17 cellular contexts compared by ENCODE assay signal in genomic region chr4:41061482-41062185, GRCh38.
DNase-seq lines count a peak whose midpoint lies in the region; ATAC-seq and TF ChIP-seq lines count a peak whose summit lies in the region.
"Had no signal": no experiment of that assay in that cellular context is flagged by ENCODE, and none has a peak within 500 bp of the region (broad histone marks: within the 10 kb centered on the region; RNA-seq: fewer than 3 reads in every experiment).

No MANE protein-coding gene starts in this region.

- TF ChIP-seq CTCF in IMR-90 (conservative IDR thresholded peaks at IDR 0.05; ENCODE audit: low read depth, low read length) (peak; percentile 30), choroid plexus epithelial cell (conservative IDR thresholded peaks at IDR 0.05; ENCODE audit: low read depth, low read length) (peak; percentile 27), thoracic aorta (IDR thresholded peaks at IDR 0.05) (no peak)

- 80% methylated on average over 1 of the region's 5 CpGs; no CpG with 5 or more reads in 1 of the 2 experiments for WGBS in IMR-90 (ENCODE audit: extremely low coverage in 2 of 2, insufficient read length in 1 of 2), 2 experiments

- in situ Hi-C loops in IMR-90 (cut with MboI; ENCODE audit: low sequenced_read_pairs): no loop called here

- BruUV-seq in IMR-90 (replicated peaks; lab: Mats Ljungman, UMichigan): no TSS peak

- peaks cover 18 to 21% of the 10 kb centered on the region in 2 experiments; a peak in 1 of 4 replicates for H3K79me1 ChIP-seq in IMR-90 (ENCODE audit: low read depth in 1 of 2, low read length in 2 of 2)

- peak overlapping the region; percentile 67; the same call in 1 of the 2 replicates for H4K5ac ChIP-seq in IMR-90 (ENCODE audit: low read depth, low read length)

- H3K4me3 ChIP-seq in IMR-90 (ENCODE audit: insufficient read depth, low read depth, low read length) (no peak overlapping the region), choroid plexus epithelial cell (ENCODE audit: low read depth, low read length) (no peak overlapping the region), thoracic aorta (no peak overlapping the region)
- H3K4me3 ChIP-seq: K562, lung, right lobe of liver had no signal

- H3K9me3 ChIP-seq in IMR-90 (ENCODE audit: control insufficient read depth, insufficient read depth, low read length) (no peaks in the 10 kb centered on the region; the same call in 1 of the 2 replicates), thoracic aorta (no peaks in the 10 kb centered on the region)
- H3K9me3 ChIP-seq: right lobe of liver had no signal

- H3K18ac ChIP-seq in IMR-90 (ENCODE audit: low read depth, low read length): peak overlapping the region; percentile 81; the same call in 1 of the 2 replicates

- H2AFZ ChIP-seq in IMR-90 (replicated peaks; ENCODE audit: low read length, poor library complexity): peak overlapping the region; percentile 49

- no peak overlapping the region for H3K56ac ChIP-seq in IMR-90 (ENCODE audit: extremely low read depth, insufficient read depth, low read length)

- no peak overlapping the region for H3K9ac ChIP-seq in IMR-90 (ENCODE audit: low read depth, low read length)

- no peak overlapping the region for H2AK5ac ChIP-seq in IMR-90 (ENCODE audit: low read depth, low read length)

- peak overlapping the region; percentile 28; the same call in 1 of the 2 replicates for H3K23ac ChIP-seq in IMR-90 (ENCODE audit: low read depth, low read length)

- dilution Hi-C loops in IMR-90 (cut with HindIII; ENCODE audit: low sequenced_read_pairs, unreplicated experiment): no loop called here

- peaks cover 5% of the 10 kb centered on the region for H3K9me1 ChIP-seq in IMR-90 (ENCODE audit: insufficient read depth, low read length)

- peak overlapping the region; percentile 31; the same call in 1 of the 2 replicates for H3K4ac ChIP-seq in IMR-90 (ENCODE audit: low read depth, low read length)

- H4K8ac ChIP-seq in IMR-90 (ENCODE audit: low read depth in 2 of 2, low read length in 2 of 2): peak overlapping the region in 1 of 2 experiments; percentile 44; a peak in 2 of 4 replicates

- peak; percentile 52 for DNase-seq in IMR-90
- DNase-seq in choroid plexus epithelial cell (ENCODE audit: low read depth): peak; percentile 63
- peak; percentile 26 to 68 for DNase-seq in lung microvascular endothelial cell (ENCODE audit: low read depth in 2 of 2)
- DNase-seq in thoracic aorta (ENCODE audit: low spot score): no peak
- DNase-seq in GDM1 (lab: John Stamatoyannopoulos, UW): no peak
- DNase-seq: activated CD4-positive, alpha-beta T cell treated with anti-CD3 and anti-CD28 coated beads, Interleukin-2, amount 50 U/mL, for 1 hour; activated T-cell treated with anti-CD3 and anti-CD28 coated beads, Interleukin-2, amount 50 U/mL, for 1 hour; DND-41; NCI-H1092 treated with DMSO at 0.1 percent for 48 hours; NK-92 treated with Interleukin-12 subunit alpha and Interleukin-12 subunit beta, amount 100 ng/mL, for 24 hours; right lobe of liver; stimulated activated CD4-positive, alpha-beta T cell treated with anti-CD3 and anti-CD28 coated beads, Interleukin-4, amount 100 ng/mL, for 4 hours; T1000 had no signal

- H3K4me2 ChIP-seq in IMR-90 (ENCODE audit: low read depth, low read length): 0 out of 2 replicates have a peak overlapping the region, but pooled peaks have one; percentile 25

- H3K27me3 ChIP-seq in IMR-90 (ENCODE audit: control insufficient read depth, insufficient read depth, low read length) (no peaks in the 10 kb centered on the region), thoracic aorta (replicated peaks; ENCODE audit: insufficient read depth) (no peaks in the 10 kb centered on the region)
- H3K27me3 ChIP-seq: right lobe of liver had no signal

- H3K27ac ChIP-seq in IMR-90 (ENCODE audit: insufficient read depth, low read length): peak overlapping the region; percentile 66; the same call in 1 of the 2 replicates
- peak overlapping the region; percentile 42 to 50 for H3K27ac ChIP-seq in thoracic aorta
- H3K27ac ChIP-seq: right lobe of liver had no signal

- POLR2A ChIA-PET in IMR-90 (lab: Charles Lee; ENCODE audit: unreplicated experiment): no interaction called here

- H2BK120ac ChIP-seq in IMR-90 (ENCODE audit: low read depth, low read length): no peak overlapping the region

- no peaks in the 10 kb centered on the region for H4K20me1 ChIP-seq in IMR-90 (ENCODE audit: insufficient read depth, low read length)

- H2BK15ac ChIP-seq in IMR-90 (ENCODE audit: low read depth, low read length): no peak overlapping the region; the same call in 2 of the 3 replicates

- peak overlapping the region; percentile 74 for H3K14ac ChIP-seq in IMR-90 (replicated peaks; ENCODE audit: low read depth, low read length)

- peak overlapping the region; percentile 56 for H2BK5ac ChIP-seq in IMR-90 (ENCODE audit: low read depth, low read length, poor library complexity, severe bottlenecking)

- H4K91ac ChIP-seq in IMR-90 (ENCODE audit: insufficient read depth, low read depth, low read length): peak overlapping the region; percentile 41; the same call in 1 of the 2 replicates

- TF ChIP-seq POLR2A in IMR-90 (IDR thresholded peaks at IDR 0.05; ENCODE audit: low read depth, low read length): no peak

- H2BK20ac ChIP-seq in IMR-90 (ENCODE audit: low read depth, low read length): 0 out of 2 replicates have a peak overlapping the region, but pooled peaks have one; percentile 28

- H3K4me1 ChIP-seq in IMR-90 (ENCODE audit: control insufficient read depth, insufficient read depth, low read length): peaks cover 15% of the 10 kb centered on the region
- peaks cover 28 to 42% of the 10 kb centered on the region in 2 donors for H3K4me1 ChIP-seq in thoracic aorta (ENCODE audit: control insufficient read depth in 1 of 2, low read depth in 2 of 2)
- H3K4me1 ChIP-seq: right lobe of liver had no signal

- ATAC-seq in IMR-90 (ENCODE audit: low read depth) (peak; percentile 83), thoracic aorta (ENCODE audit: insufficient number of reproducible peaks, low FRiP score, low read depth) (no peak), HG03095 (IDR thresholded peaks at IDR 0.05; ENCODE audit: unreplicated experiment) (no peak), HG02798 (IDR thresholded peaks at IDR 0.05; ENCODE audit: poor library complexity, unreplicated experiment) (no peak)
- ATAC-seq: K562, right lobe of liver had no signal

- TF ChIP-seq RAD21 in IMR-90 (IDR thresholded peaks at IDR 0.05; ENCODE audit: low read length): no peak

- H3K36me3 ChIP-seq in IMR-90 (ENCODE audit: control insufficient read depth, insufficient read depth, low read length) (no peaks in the 10 kb centered on the region), thoracic aorta (no peaks in the 10 kb centered on the region)

- H2AK9ac ChIP-seq in IMR-90 (replicated peaks; ENCODE audit: low read depth, low read length, poor library complexity): no peak overlapping the region

- CTCF ChIA-PET in IMR-90 (lab: Yijun Ruan, JAX): interaction anchor here (0.6 kb wide), 1 partner anchor 76 kb away, joined by 3 read pairs; no protein-coding TSS in a partner anchor

- intact Hi-C loops in IMR-90 (cut with micrococcal nuclease): loop anchor here (2.0 kb wide), 1 partner anchor 151 kb away; no protein-coding TSS in a partner anchor

TF ChIP-seq in IMR-90, 13 proteins besides CTCF, POLR2A, EP300 and RAD21:
- TF ChIP-seq NFE2L2 (IDR thresholded peaks at IDR 0.05; ENCODE audit: low read depth, low read length) (no peak), FOS (IDR thresholded peaks at IDR 0.05; ENCODE audit: low read depth, low read length) (no peak), ELK1 (IDR thresholded peaks at IDR 0.05; ENCODE audit: borderline replicate concordance, low read depth, low read length) (no peak), CEBPB (IDR thresholded peaks at IDR 0.05; ENCODE audit: low read depth, low read length) (no peak), BHLHE40 (IDR thresholded peaks at IDR 0.05; ENCODE audit: low read depth, low read length) (no peak), RFX5 (IDR thresholded peaks at IDR 0.05; ENCODE audit: low read depth, low read length) (no peak), MAZ (IDR thresholded peaks at IDR 0.05; ENCODE audit: borderline replicate concordance, low read depth, low read length) (no peak), CHD1 (IDR thresholded peaks at IDR 0.05; ENCODE audit: low read depth, low read length) (no peak), MXI1 (IDR thresholded peaks at IDR 0.05; ENCODE audit: borderline replicate concordance, low read depth, low read length) (no peak), RCOR1 (IDR thresholded peaks at IDR 0.05; ENCODE audit: insufficient replicate concordance, low read length) (no peak), SMC3 (IDR thresholded peaks at IDR 0.05; ENCODE audit: low read depth, low read length) (no peak), MAFK (IDR thresholded peaks at IDR 0.05; ENCODE audit: low read depth, low read length) (no peak)
- TF ChIP-seq, protein P1, sequence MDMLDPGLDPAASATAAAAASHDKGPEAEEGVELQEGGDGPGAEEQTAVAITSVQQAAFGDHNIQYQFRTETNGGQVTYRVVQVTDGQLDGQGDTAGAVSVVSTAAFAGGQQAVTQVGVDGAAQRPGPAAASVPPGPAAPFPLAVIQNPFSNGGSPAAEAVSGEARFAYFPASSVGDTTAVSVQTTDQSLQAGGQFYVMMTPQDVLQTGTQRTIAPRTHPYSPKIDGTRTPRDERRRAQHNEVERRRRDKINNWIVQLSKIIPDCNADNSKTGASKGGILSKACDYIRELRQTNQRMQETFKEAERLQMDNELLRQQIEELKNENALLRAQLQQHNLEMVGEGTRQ (IDR thresholded peaks at IDR 0.05; ENCODE audit: low read depth, low read length): no peak

Comparison
In these comparisons a context has a peak if more than half of its experiments do, and no peak if none do; other contexts are left out.
1. DNase-seq: peak in IMR-90 (single experiment), choroid plexus epithelial cell (single experiment) and lung microvascular endothelial cell (2 of 2); none in thoracic aorta (single experiment) and GDM1 (single experiment).